Comparison of ENCODE assay signal across 9 cellular contexts in the genomic region with DNA sequence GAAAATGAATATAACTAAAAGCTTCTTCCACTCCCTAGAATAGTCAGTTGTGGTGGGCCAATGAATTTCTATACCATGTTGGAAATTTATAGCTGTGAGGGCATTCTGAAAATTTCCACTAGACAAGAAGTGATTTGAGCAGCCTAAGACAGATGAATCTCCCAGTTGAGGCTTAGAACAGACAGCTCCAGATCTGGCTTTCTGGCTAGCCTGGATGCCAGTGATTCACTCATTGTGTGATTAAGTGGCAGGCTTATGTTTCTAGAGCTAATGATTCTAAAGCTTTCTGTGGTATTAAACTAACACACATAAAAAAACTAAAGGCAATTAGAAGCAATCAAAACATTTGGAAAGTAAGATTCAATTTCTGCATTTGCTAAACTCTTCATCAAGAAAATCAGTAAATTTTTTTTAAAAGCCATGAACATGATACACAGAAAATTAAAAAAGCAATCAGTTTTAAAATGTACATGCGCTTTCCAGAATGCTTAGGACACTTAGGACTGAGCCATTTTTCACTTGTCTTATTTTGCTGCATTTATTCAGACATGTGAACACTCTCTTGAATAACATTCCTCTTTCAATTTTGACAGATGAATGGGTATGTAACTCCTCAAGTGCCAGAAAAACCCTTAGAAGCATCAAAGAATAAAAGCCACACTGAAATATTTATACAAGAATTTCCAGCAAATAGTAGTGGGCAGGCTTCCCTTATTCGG.
DNase-seq lines count a peak whose midpoint lies in the region; FAIRE-seq and TF ChIP-seq lines count a peak whose summit lies in the region.
"Had no signal": no experiment of that assay in that cellular context is flagged by ENCODE, and none has a peak within 500 bp of the region (broad histone marks: within the 10 kb centered on the region; RNA-seq: fewer than 3 reads in every experiment).

No MANE protein-coding gene starts in this region.

- H3K36me3 ChIP-seq in osteoblast (ENCODE audit: insufficient read depth, low read length) (no peaks in the 10 kb centered on the region), uterus (no peaks in the 10 kb centered on the region)

- FAIRE-seq in HTR-8/SVneo (lab: Jason Lieb, UNC) = no peak

- H2AFZ ChIP-seq in osteoblast (ENCODE audit: low read length) = peak overlapping the region; percentile 93

- H3K27ac ChIP-seq in osteoblast (ENCODE audit: low read depth, low read length) (no peak overlapping the region), uterus (no peak overlapping the region)

- intact Hi-C loops in uterus (cut with DNase I; ENCODE audit: low total_unique reads) = no loop called here

- DNase-seq in GM03348 (ENCODE audit: low spot score) (peak; percentile 20), NCI-H226 (peak; percentile 31), choroid plexus epithelial cell (ENCODE audit: low read depth) (peak; percentile 16), osteoblast (ENCODE audit: insufficient read length, low spot score, missing footprints) (peak; percentile 18), NCI-H1436 treated with DMSO at 0.1 percent for 48 hours (lab: John Stamatoyannopoulos, UW) (no peak), HTR-8/SVneo (ENCODE audit: insufficient read length, low spot score) (no peak), uterus (no peak)
- DNase-seq: NCI-H524 treated with DMSO at 0.1 percent for 48 hours; stimulated activated CD4-positive, alpha-beta T cell treated with anti-CD3 and anti-CD28 coated beads, Interleukin-12 subunit alpha, Interleukin-12 subunit beta, amount 100 ng/mL, for 4 hours had no signal

- no peaks in the 10 kb centered on the region for H3K79me2 ChIP-seq in osteoblast (ENCODE audit: insufficient read depth, low read length)

- H3K4me2 ChIP-seq in osteoblast (ENCODE audit: insufficient read depth, low read length) = peak overlapping the region; percentile 82

- H3K4me3 ChIP-seq in choroid plexus epithelial cell (ENCODE audit: low read depth, low read length) = no peak overlapping the region
- peak overlapping the region; percentile 57 for H3K4me3 ChIP-seq in osteoblast (ENCODE audit: insufficient read depth, low read length)
- H3K4me3 ChIP-seq in uterus = no peak overlapping the region

- H3K9me3 ChIP-seq in osteoblast (ENCODE audit: low read depth, low read length) (no peaks in the 10 kb centered on the region), uterus (no peaks in the 10 kb centered on the region)

- H4K20me1 ChIP-seq in osteoblast (ENCODE audit: insufficient read depth, low read length) = no peaks in the 10 kb centered on the region

- H3K27me3 ChIP-seq in osteoblast (ENCODE audit: insufficient read depth, low read length) (peaks cover 2% of the 10 kb centered on the region), uterus (no peaks in the 10 kb centered on the region)

- TF ChIP-seq CTCF in choroid plexus epithelial cell (conservative IDR thresholded peaks at IDR 0.05; ENCODE audit: low read depth, low read length) (no peak), osteoblast (IDR thresholded peaks at IDR 0.05; ENCODE audit: extremely low read depth, low read depth, low read length) (no peak), uterus (IDR thresholded peaks at IDR 0.05) (no peak)

- H3K4me1 ChIP-seq in osteoblast (ENCODE audit: insufficient read depth, low read length) (peaks cover 19% of the 10 kb centered on the region), uterus (no peaks in the 10 kb centered on the region)

- no peak for TF ChIP-seq POLR2A in uterus (IDR thresholded peaks at IDR 0.05)

Comparison
In these comparisons a context has a peak if more than half of its experiments do, and no peak if none do; other contexts are left out.
1. DNase-seq: peak in GM03348 (single experiment), NCI-H226 (single experiment), choroid plexus epithelial cell (single experiment) and osteoblast (single experiment); none in NCI-H1436 treated with DMSO at 0.1 percent for 48 hours (single experiment), HTR-8/SVneo (single experiment) and uterus (0 of 2).